Comparison of ENCODE assay signal across 8 cellular contexts in the genomic region with DNA sequence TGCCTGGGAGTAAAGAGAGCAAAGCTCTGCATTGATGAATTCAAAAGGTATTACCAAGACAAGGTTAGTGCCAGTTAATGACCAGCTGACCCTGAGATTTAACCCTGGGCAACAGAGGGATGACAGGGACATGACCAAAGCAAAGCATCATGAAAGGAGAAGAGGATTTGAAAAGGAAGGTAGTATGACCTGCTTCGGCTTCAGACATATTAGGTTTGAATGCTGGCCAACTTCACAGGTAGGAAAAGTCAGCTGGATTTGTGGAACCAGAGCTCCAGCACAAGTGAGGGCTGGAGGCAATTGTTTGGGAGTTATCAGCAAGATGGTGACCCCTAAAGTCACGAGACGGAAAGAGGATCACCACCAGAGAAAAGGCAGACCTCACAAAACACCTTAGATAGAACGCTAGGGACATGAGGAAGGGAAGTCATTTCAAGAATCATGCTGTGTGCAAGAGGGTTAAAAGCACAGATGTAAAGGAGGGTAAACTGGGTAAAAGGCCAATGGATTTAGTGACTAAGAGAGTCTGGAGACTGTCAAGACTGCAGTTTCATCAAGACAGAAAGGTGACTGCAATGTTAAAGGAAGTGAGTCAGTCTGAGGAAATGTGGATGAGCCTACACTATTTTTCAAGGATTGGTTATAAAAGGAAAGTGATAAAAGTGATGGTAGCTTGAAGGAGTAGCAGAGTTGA. TPM values are rescaled to one million over a fixed set of nuclear protein-coding genes. Genes with fewer than 3 reads are reported as not detected.
A peak's percentile ranks its signal among the peaks of the same experiment; 100 is the strongest.
DNase-seq lines count a peak whose midpoint lies in the region; ATAC-seq and TF ChIP-seq lines count a peak whose summit lies in the region.

No MANE protein-coding gene starts in this region.

- no TSS peak for BruUV-seq in A673 (replicated peaks; lab: Mats Ljungman, UMichigan)

- intact Hi-C loops in A673 (cut with micrococcal nuclease; ENCODE audit: unreplicated experiment): no loop called here

- DNase-seq in A673 (ENCODE audit: low spot score) (peak; percentile 80), MV-4-11 (lab: John Stamatoyannopoulos, UW) (peak; percentile 62), fibroblast of the aortic adventitia (ENCODE audit: low read depth) (peak; percentile 99), NCI-H1092 treated with DMSO at 0.1 percent for 48 hours (lab: John Stamatoyannopoulos, UW) (no peak), GM13977 (ENCODE audit: low spot score) (no peak)
- DNase-seq in activated CD8-positive, alpha-beta memory T cell treated with anti-CD3 and anti-CD28 coated beads, Interleukin-2, amount 50 U/mL, for 48 hours: no peak
- DNase-seq in stimulated activated CD4-positive, alpha-beta T cell treated with anti-CD3 and anti-CD28 coated beads, Interleukin-4, amount 100 ng/mL, for 4 hours: no peak

- no peak overlapping the region for H3K27ac ChIP-seq in A673 (ENCODE audit: low read depth, low read length, poor library complexity, severe bottlenecking)

- CTCF ChIA-PET in A673 (lab: Charles Lee): no interaction called here

- in situ Hi-C loops in GM13977 (cut with MboI; ENCODE audit: low pct_unique_long_range_greater_than_20kb, low sequenced_read_pairs, unreplicated experiment): no loop called here

- H3K4me3 ChIP-seq in A673 (ENCODE audit: low read depth, low read length, poor library complexity, severe bottlenecking): no peak overlapping the region
- H3K4me3 ChIP-seq in fibroblast of the aortic adventitia (ENCODE audit: low read depth, low read length): no peak overlapping the region

- TF ChIP-seq CTCF in A673 (conservative IDR thresholded peaks at IDR 0.05; ENCODE audit: low read depth, low read length): no peak
- no peak for TF ChIP-seq CTCF in fibroblast of the aortic adventitia (IDR thresholded peaks at IDR 0.05; ENCODE audit: insufficient read depth, low read length)
- no peak for TF ChIP-seq CTCF in GM13977 (IDR thresholded peaks at IDR 0.05; ENCODE audit: extremely low read depth, insufficient read depth, missing control alignments)

- H3K9me3 ChIP-seq in A673 (ENCODE audit: low read depth, low read length, poor library complexity, severe bottlenecking): no peaks in the 10 kb centered on the region

- no peaks in the 10 kb centered on the region for H3K36me3 ChIP-seq in A673 (ENCODE audit: insufficient read depth, low read length, poor library complexity, severe bottlenecking)

- POLR2A ChIA-PET in A673 (lab: Charles Lee; ENCODE audit: low non-redundant PET): no interaction called here

- ATAC-seq in GM19452 (IDR thresholded peaks at IDR 0.05; ENCODE audit: unreplicated experiment): peak; percentile 58

- H3K4me1 ChIP-seq in A673 (ENCODE audit: insufficient read depth, low read length, poor library complexity, severe bottlenecking): peaks cover 16% of the 10 kb centered on the region

- H3K27me3 ChIP-seq in A673 (replicated peaks; ENCODE audit: insufficient read depth, low read depth, low read length, poor library complexity): no peaks in the 10 kb centered on the region

RNA-seq across cellular contexts. Expression of a gene that starts 45.6 kb away (rescaled TPM):
- total RNA-seq in A673 (2021): 15.3 and 15.4 TPM in 2 replicates
- total RNA-seq in fibroblast of the aortic adventitia (ENCODE audit: low replicate concordance): 47.5 and 57.8 TPM in 2 replicates

Comparison
In these comparisons a context has a peak if more than half of its experiments do, and no peak if none do; other contexts are left out.
1. DNase-seq: peak in A673 (single experiment), MV-4-11 (single experiment) and fibroblast of the aortic adventitia (single experiment); none in activated CD8-positive, alpha-beta memory T cell treated with anti-CD3 and anti-CD28 coated beads, Interleukin-2, amount 50 U/mL, for 48 hours (single experiment), NCI-H1092 treated with DMSO at 0.1 percent for 48 hours (single experiment), GM13977 (single experiment) and stimulated activated CD4-positive, alpha-beta T cell treated with anti-CD3 and anti-CD28 coated beads, Interleukin-4, amount 100 ng/mL, for 4 hours (0 of 2).